11 cellular contexts compared by ENCODE assay signal in the genomic region with DNA sequence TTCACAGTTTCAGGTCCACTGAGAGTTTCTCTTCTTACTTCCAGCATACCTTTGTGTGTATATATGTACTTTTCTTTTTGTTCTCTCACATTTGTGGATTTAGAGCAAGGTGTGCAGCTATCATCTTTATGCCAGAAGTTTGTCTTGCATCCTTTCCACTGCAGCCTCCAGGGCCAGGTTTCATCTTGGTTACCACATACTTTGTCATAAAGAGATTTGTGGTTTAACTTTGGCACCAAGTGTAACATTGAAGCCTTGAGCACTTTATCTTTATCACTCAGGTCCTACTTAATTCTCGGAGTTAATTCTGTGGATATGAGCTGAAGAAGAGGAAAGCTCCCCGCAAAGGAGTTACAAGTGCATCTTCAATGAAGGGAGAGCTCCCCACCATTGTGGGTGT.
"Had no signal": no experiment of that assay in that cellular context is flagged by ENCODE, and none has a peak within 500 bp of the region (broad histone marks: within the 10 kb centered on the region; RNA-seq: fewer than 3 reads in every experiment).

No MANE protein-coding gene starts in this region.

- H3K9ac ChIP-seq: GM23248 had no signal

- H3K9me3 Mint-ChIP-seq: GM23338, HFFc6 had no signal

- H3K4me1 Mint-ChIP-seq: GM23338, H9 had no signal

- H3K9me3 ChIP-seq: HAP-1 had no signal

- ATAC-seq: GM23338, HCT116 had no signal

- H2AFZ ChIP-seq: GM23248, GM23338 had no signal

- FAIRE-seq: H1, H54 had no signal

- DNase-seq: GM23248, GOT3, H7, H9, HCEC 1CT, HFFc6 had no signal

- H3K4me1 ChIP-seq: HAP-1 had no signal

- H3K4me3 ChIP-seq: GM23248, GM23338, HAP-1 had no signal

- H3K27ac Mint-ChIP-seq: GM23338, H9, HFFc6 had no signal

- H3K4me2 ChIP-seq: GM23338 had no signal

- H3K36me3 ChIP-seq: HAP-1 had no signal

- H3K27ac ChIP-seq: GM23248 had no signal

- H3K4me3 Mint-ChIP-seq: GM23338, H9, HFFc6 had no signal
